ENCODE assay signal across 12 cellular contexts in genomic region chr7:138170959-138171703, GRCh38.
DNase-seq lines count a peak whose midpoint lies in the region; ATAC-seq and TF ChIP-seq lines count a peak whose summit lies in the region.
"Had no signal": no experiment of that assay in that cellular context is flagged by ENCODE, and none has a peak within 500 bp of the region (broad histone marks: within the 10 kb centered on the region; RNA-seq: fewer than 3 reads in every experiment).

No MANE protein-coding gene starts in this region.

- peaks cover 43% of the 10 kb centered on the region for H3K27me3 Mint-ChIP-seq in activated T-cell treated with anti-CD3 and anti-CD28 coated beads, Interleukin-2, amount 50 U/mL, for 72 hours (ENCODE audit: low read depth)
- no peaks in the 10 kb centered on the region for H3K27me3 Mint-ChIP-seq in chondrocyte (ENCODE audit: low read depth)
- peaks cover 13 to 58% of the 10 kb centered on the region in 2 donors for H3K27me3 Mint-ChIP-seq in CD8-positive, alpha-beta memory T cell

- WGBS in prostate gland: 47% methylated on average over 7 of the region's 7 CpGs

- H3K27ac ChIP-seq in MM.1S (ENCODE audit: low read length) (no peak overlapping the region), prostate gland (no peak overlapping the region)
- H3K27ac ChIP-seq in CD8-positive, alpha-beta memory T cell (ENCODE audit: low read depth, low read length): no peak overlapping the region
- H3K27ac ChIP-seq: pancreas had no signal

- H3K27ac Mint-ChIP-seq in activated T-cell treated with anti-CD3 and anti-CD28 coated beads, Interleukin-2, amount 50 U/mL, for 72 hours: peak overlapping the region; percentile 58
- no peak overlapping the region for H3K27ac Mint-ChIP-seq in chondrocyte (ENCODE audit: unreplicated experiment)
- H3K27ac Mint-ChIP-seq in CD8-positive, alpha-beta memory T cell: no peak overlapping the region
- H3K27ac Mint-ChIP-seq: stimulated activated naive CD8-positive, alpha-beta T cell treated with anti-CD3 and anti-CD28 coated beads, Interleukin-15, Interleukin-2, amounts not matched to agents 100 ng/mL and 50 ng/mL, for 24 hours had no signal

- CTCF ChIA-PET in CD8-positive, alpha-beta memory T cell (lab: Charles Lee): interaction anchor here (1.5 kb wide), 1 partner anchor 567 kb away, joined by 4 read pairs; no protein-coding TSS in a partner anchor

- peak in 1 of 2 donors; percentile 13 for DNase-seq in activated T-cell treated with anti-CD3 and anti-CD28 coated beads, Interleukin-2, amount 50 U/mL, for 72 hours
- DNase-seq in activated T-cell treated with anti-CD3 and anti-CD28 coated beads, Interleukin-2, amount 50 U/mL, for 48 hours: no peak
- peak; percentile 88 for DNase-seq in MM.1S
- DNase-seq in prostate gland (ENCODE audit: low spot score): peak; percentile 15
- DNase-seq in chondrocyte (ENCODE audit: low spot score): no peak
- DNase-seq in CD8-positive, alpha-beta memory T cell: no peak
- DNase-seq in NCI-H446 treated with DMSO at 0.1 percent for 48 hours (lab: John Stamatoyannopoulos, UW): no peak
- DNase-seq: activated naive CD4-positive, alpha-beta T cell; pancreas; Right ventricle myocardium superior had no signal

- H4K20me1 ChIP-seq in MM.1S (ENCODE audit: insufficient read depth, low read length): no peaks in the 10 kb centered on the region

- peaks cover 37% of the 10 kb centered on the region for H3K4me1 Mint-ChIP-seq in activated T-cell treated with anti-CD3 and anti-CD28 coated beads, Interleukin-2, amount 50 U/mL, for 72 hours (ENCODE audit: low read depth)
- peaks cover 14% of the 10 kb centered on the region for H3K4me1 Mint-ChIP-seq in chondrocyte (ENCODE audit: low read depth)
- no peaks in the 10 kb centered on the region for H3K4me1 Mint-ChIP-seq in CD8-positive, alpha-beta memory T cell

- H3K36me3 ChIP-seq in MM.1S (replicated peaks; ENCODE audit: insufficient read depth, low read length) (no peaks in the 10 kb centered on the region), prostate gland (no peaks in the 10 kb centered on the region)
- H3K36me3 ChIP-seq in CD8-positive, alpha-beta memory T cell (ENCODE audit: insufficient read depth, low read length): no peaks in the 10 kb centered on the region
- H3K36me3 ChIP-seq: pancreas had no signal

- H3K27me3 ChIP-seq in MM.1S (replicated peaks; ENCODE audit: insufficient read depth, low read length) (peaks cover 91% of the 10 kb centered on the region), prostate gland (replicated peaks; ENCODE audit: insufficient read depth) (no peaks in the 10 kb centered on the region)
- no peaks in the 10 kb centered on the region for H3K27me3 ChIP-seq in CD8-positive, alpha-beta memory T cell (ENCODE audit: insufficient read depth, low read length, poor library complexity, severe bottlenecking)
- H3K27me3 ChIP-seq: pancreas had no signal

- no peak for TF ChIP-seq POLR2A in prostate gland (IDR thresholded peaks at IDR 0.05)

- H3K36me3 Mint-ChIP-seq in activated T-cell treated with anti-CD3 and anti-CD28 coated beads, Interleukin-2, amount 50 U/mL, for 72 hours (ENCODE audit: insufficient read depth in 2 of 2): peaks cover 3 to 4% of the 10 kb centered on the region in 2 donors
- no peaks in the 10 kb centered on the region for H3K36me3 Mint-ChIP-seq in chondrocyte (ENCODE audit: low read depth)
- peaks cover 0 to 4% (median 0%) of the 10 kb centered on the region in 3 donors for H3K36me3 Mint-ChIP-seq in CD8-positive, alpha-beta memory T cell

- H3K79me2 ChIP-seq in MM.1S (ENCODE audit: low read length): no peaks in the 10 kb centered on the region

- POLR2A ChIA-PET in CD8-positive, alpha-beta memory T cell (lab: Charles Lee): no interaction called here

- H3K9me3 ChIP-seq in MM.1S (replicated peaks; ENCODE audit: insufficient read depth, low read length) (no peaks in the 10 kb centered on the region), prostate gland (no peaks in the 10 kb centered on the region)
- no peaks in the 10 kb centered on the region for H3K9me3 ChIP-seq in CD8-positive, alpha-beta memory T cell (ENCODE audit: low read length)
- H3K9me3 ChIP-seq: pancreas had no signal

- no peak for TF ChIP-seq CTCF in MM.1S (IDR thresholded peaks at IDR 0.05; ENCODE audit: low read length)
- no peak for TF ChIP-seq CTCF in prostate gland (IDR thresholded peaks at IDR 0.05)
- no peak for TF ChIP-seq CTCF in chondrocyte (IDR thresholded peaks at IDR 0.05)

- peaks cover 5 to 6% of the 10 kb centered on the region in 2 donors for H3K9me3 Mint-ChIP-seq in activated T-cell treated with anti-CD3 and anti-CD28 coated beads, Interleukin-2, amount 50 U/mL, for 72 hours
- H3K9me3 Mint-ChIP-seq in chondrocyte (ENCODE audit: low read depth): peaks cover 11% of the 10 kb centered on the region
- H3K9me3 Mint-ChIP-seq in CD8-positive, alpha-beta memory T cell: peaks cover 0 to 10% (median 4%) of the 10 kb centered on the region in 5 donors

- H3K4me3 Mint-ChIP-seq in activated T-cell treated with anti-CD3 and anti-CD28 coated beads, Interleukin-2, amount 50 U/mL, for 72 hours: peak overlapping the region in 1 of 2 donors; percentile 15
- no peak overlapping the region for H3K4me3 Mint-ChIP-seq in chondrocyte (ENCODE audit: unreplicated experiment)
- no peak overlapping the region for H3K4me3 Mint-ChIP-seq in CD8-positive, alpha-beta memory T cell
- H3K4me3 Mint-ChIP-seq: stimulated activated naive CD8-positive, alpha-beta T cell treated with anti-CD3 and anti-CD28 coated beads, Interleukin-15, Interleukin-2, amounts not matched to agents 100 ng/mL and 50 ng/mL, for 24 hours had no signal

- no peak overlapping the region for H3K4me2 ChIP-seq in MM.1S (ENCODE audit: low read depth, low read length)

- H2AFZ ChIP-seq in MM.1S (ENCODE audit: low read length): no peak overlapping the region

- no peaks in the 10 kb centered on the region for H3K9me2 ChIP-seq in MM.1S (replicated peaks; ENCODE audit: insufficient read depth, low read length)

- intact Hi-C loops in prostate gland (cut with DNase I): no loop called here

- ATAC-seq in activated T-cell treated with anti-CD3 and anti-CD28 coated beads, Interleukin-2, amount 50 U/mL, for 72 hours (replicated peaks in 1 of 2): peak; percentile 81
- peak; percentile 99 for ATAC-seq in HG02763 (IDR thresholded peaks at IDR 0.05; ENCODE audit: unreplicated experiment)
- ATAC-seq: pancreas had no signal

- H3K4me3 ChIP-seq in MM.1S (ENCODE audit: low read length) (no peak overlapping the region), prostate gland (no peak overlapping the region)
- H3K4me3 ChIP-seq in CD8-positive, alpha-beta memory T cell (ENCODE audit: low read length): no peak overlapping the region
- H3K4me3 ChIP-seq: pancreas had no signal

- H3F3A ChIP-seq in MM.1S (ENCODE audit: insufficient read depth, low read length): peaks cover 4% of the 10 kb centered on the region; the same call in 1 of the 2 replicates

- no peak overlapping the region for H3K9ac ChIP-seq in MM.1S (ENCODE audit: low read length)

- H3K4me1 ChIP-seq in MM.1S (ENCODE audit: low read length) (peaks cover 6% of the 10 kb centered on the region; the same call in 1 of the 2 replicates), prostate gland (replicated peaks) (no peaks in the 10 kb centered on the region)
- H3K4me1 ChIP-seq in CD8-positive, alpha-beta memory T cell (ENCODE audit: insufficient read depth, low read length): no peaks in the 10 kb centered on the region
- H3K4me1 ChIP-seq: pancreas had no signal

Comparison
In these comparisons a context has a peak if more than half of its experiments do, and no peak if none do; other contexts are left out.
1. DNase-seq: peak in MM.1S (single experiment) and prostate gland (single experiment); none in activated T-cell treated with anti-CD3 and anti-CD28 coated beads, Interleukin-2, amount 50 U/mL, for 48 hours (0 of 2), chondrocyte (single experiment), CD8-positive, alpha-beta memory T cell (0 of 5) and NCI-H446 treated with DMSO at 0.1 percent for 48 hours (single experiment).